1 cellular context compared by ENCODE assay signal in the genomic region with DNA sequence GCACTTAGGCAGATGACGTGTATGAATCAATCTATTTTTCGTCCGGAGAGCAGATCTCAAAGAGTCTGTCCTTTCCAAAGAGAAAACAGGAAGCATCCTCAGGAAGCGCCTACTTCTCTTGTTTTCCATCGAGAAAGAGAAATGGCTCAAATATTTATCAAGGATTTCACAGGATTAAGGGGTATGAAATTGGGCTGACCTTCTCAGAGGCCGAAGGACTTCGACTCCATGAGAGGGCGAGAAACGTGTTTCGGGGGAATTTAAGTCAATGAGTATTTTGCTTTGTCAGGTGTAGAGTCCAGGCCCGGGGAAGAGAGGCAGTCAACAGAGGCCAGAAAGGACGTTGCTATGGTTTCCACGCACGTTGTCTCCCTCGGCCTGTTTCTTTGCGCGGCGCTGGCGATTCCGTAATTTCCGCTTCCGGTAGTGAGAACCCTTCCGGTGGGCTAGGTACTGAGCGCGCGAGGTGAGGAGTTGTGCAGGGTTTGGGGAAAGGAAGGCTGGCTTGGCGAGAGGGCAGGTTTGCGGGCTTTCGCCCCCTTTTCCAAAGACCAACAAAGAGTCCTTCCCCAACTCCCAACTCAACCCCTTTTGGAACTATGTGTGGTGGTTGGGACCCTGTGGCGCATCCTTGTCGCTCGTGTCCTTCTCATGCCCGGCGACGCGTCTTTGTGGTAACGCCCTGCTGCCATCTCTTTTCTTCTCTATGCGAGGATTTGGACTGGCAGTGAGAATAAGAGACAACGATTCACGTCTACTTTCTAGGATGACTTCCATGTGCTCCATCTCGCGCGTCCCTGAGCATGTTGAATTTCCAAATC.
TF ChIP-seq lines count a peak whose summit lies in the region.

A gene (plus strand): TSS at position 429 of the 821 bp plus-strand sequence. CDS start 506 bp downstream, outside the sequence.

TF ChIP-seq in K562, 482 proteins besides CTCF, POLR2A, EP300 and RAD21 (continued from another document and continues in another):
- TF ChIP-seq, protein P1, sequence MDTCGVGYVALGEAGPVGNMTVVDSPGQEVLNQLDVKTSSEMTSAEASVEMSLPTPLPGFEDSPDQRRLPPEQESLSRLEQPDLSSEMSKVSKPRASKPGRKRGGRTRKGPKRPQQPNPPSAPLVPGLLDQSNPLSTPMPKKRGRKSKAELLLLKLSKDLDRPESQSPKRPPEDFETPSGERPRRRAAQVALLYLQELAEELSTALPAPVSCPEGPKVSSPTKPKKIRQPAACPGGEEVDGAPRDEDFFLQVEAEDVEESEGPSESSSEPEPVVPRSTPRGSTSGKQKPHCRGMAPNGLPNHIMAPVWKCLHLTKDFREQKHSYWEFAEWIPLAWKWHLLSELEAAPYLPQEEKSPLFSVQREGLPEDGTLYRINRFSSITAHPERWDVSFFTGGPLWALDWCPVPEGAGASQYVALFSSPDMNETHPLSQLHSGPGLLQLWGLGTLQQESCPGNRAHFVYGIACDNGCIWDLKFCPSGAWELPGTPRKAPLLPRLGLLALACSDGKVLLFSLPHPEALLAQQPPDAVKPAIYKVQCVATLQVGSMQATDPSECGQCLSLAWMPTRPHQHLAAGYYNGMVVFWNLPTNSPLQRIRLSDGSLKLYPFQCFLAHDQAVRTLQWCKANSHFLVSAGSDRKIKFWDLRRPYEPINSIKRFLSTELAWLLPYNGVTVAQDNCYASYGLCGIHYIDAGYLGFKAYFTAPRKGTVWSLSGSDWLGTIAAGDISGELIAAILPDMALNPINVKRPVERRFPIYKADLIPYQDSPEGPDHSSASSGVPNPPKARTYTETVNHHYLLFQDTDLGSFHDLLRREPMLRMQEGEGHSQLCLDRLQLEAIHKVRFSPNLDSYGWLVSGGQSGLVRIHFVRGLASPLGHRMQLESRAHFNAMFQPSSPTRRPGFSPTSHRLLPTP (IDR thresholded peaks at IDR 0.05; ENCODE audit: borderline replicate concordance, extremely low read depth, insufficient read length), result no peak
- TF ChIP-seq HNRNPL (IDR thresholded peaks at IDR 0.05; ENCODE audit: low read depth, low read length), result no peak
- no peak for TF ChIP-seq RUNX1 (IDR thresholded peaks at IDR 0.05; ENCODE audit: low read depth)
- TF ChIP-seq ZFP30 (CRISPR knock-in tag; IDR thresholded peaks at IDR 0.05; ENCODE audit: borderline replicate concordance), result no peak
- peak; percentile 87 for TF ChIP-seq ZFX (CRISPR knock-in tag; IDR thresholded peaks at IDR 0.05)
- TF ChIP-seq, protein P2, sequence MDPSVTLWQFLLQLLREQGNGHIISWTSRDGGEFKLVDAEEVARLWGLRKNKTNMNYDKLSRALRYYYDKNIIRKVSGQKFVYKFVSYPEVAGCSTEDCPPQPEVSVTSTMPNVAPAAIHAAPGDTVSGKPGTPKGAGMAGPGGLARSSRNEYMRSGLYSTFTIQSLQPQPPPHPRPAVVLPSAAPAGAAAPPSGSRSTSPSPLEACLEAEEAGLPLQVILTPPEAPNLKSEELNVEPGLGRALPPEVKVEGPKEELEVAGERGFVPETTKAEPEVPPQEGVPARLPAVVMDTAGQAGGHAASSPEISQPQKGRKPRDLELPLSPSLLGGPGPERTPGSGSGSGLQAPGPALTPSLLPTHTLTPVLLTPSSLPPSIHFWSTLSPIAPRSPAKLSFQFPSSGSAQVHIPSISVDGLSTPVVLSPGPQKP (CRISPR knock-in tag; IDR thresholded peaks at IDR 0.05), result no peak
- 0 out of 4 replicates have a peak, but pooled peaks of 1 of the 2 experiments have one; percentile 13 for TF ChIP-seq RCOR1 (IDR thresholded peaks at IDR 0.05; ENCODE audit: borderline replicate concordance in 1 of 2, low read depth in 2 of 2, low read length in 2 of 2)
- TF ChIP-seq SAFB2 (IDR thresholded peaks at IDR 0.05; ENCODE audit: borderline replicate concordance, low read depth, low read length, severe bottlenecking), result no peak
- no peak for TF ChIP-seq ZNF23 (CRISPR knock-in tag; IDR thresholded peaks at IDR 0.05)
- TF ChIP-seq BRF1 (IDR thresholded peaks at IDR 0.05; ENCODE audit: borderline replicate concordance, extremely low read depth, insufficient read length), result no peak
- TF ChIP-seq ZNF253 (CRISPR knock-in tag; conservative IDR thresholded peaks at IDR 0.05), result no peak
- TF ChIP-seq ZNF76 (CRISPR knock-in tag; IDR thresholded peaks at IDR 0.05; ENCODE audit: borderline replicate concordance), result no peak
- TF ChIP-seq MYBL2 (IDR thresholded peaks at IDR 0.05; ENCODE audit: low read depth), result peak; percentile 43; the same call in 1 of the 2 replicates
- no peak for TF ChIP-seq MYBL2 (CRISPR knock-in tag; IDR thresholded peaks at IDR 0.05; ENCODE audit: borderline replicate concordance)
- no peak for TF ChIP-seq MCM2 (IDR thresholded peaks at IDR 0.05; ENCODE audit: low read depth)
- TF ChIP-seq, protein P3, sequence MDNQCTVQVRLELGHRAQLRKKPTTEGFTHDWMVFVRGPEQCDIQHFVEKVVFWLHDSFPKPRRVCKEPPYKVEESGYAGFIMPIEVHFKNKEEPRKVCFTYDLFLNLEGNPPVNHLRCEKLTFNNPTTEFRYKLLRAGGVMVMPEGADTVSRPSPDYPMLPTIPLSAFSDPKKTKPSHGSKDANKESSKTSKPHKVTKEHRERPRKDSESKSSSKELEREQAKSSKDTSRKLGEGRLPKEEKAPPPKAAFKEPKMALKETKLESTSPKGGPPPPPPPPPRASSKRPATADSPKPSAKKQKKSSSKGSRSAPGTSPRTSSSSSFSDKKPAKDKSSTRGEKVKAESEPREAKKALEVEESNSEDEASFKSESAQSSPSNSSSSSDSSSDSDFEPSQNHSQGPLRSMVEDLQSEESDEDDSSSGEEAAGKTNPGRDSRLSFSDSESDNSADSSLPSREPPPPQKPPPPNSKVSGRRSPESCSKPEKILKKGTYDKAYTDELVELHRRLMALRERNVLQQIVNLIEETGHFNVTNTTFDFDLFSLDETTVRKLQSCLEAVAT (IDR thresholded peaks at IDR 0.05), result no peak
- no peak for TF ChIP-seq ZNF217 (CRISPR knock-in tag; IDR thresholded peaks at IDR 0.05)
- peak; percentile 66; the same call in 1 of the 2 replicates for TF ChIP-seq NR2C2 (CRISPR knock-in tag; IDR thresholded peaks at IDR 0.05)
- peak; percentile 88 for TF ChIP-seq NR2C2 (tag; IDR thresholded peaks at IDR 0.05)
- TF ChIP-seq, protein P4, sequence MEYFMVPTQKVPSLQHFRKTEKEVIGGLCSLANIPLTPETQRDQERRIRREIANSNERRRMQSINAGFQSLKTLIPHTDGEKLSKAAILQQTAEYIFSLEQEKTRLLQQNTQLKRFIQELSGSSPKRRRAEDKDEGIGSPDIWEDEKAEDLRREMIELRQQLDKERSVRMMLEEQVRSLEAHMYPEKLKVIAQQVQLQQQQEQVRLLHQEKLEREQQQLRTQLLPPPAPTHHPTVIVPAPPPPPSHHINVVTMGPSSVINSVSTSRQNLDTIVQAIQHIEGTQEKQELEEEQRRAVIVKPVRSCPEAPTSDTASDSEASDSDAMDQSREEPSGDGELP (CRISPR knock-in tag; IDR thresholded peaks at IDR 0.05; ENCODE audit: borderline replicate concordance), result peak; percentile 74; the same call in 1 of the 2 replicates
- no peak for TF ChIP-seq ZNF644 (tag; IDR thresholded peaks at IDR 0.05; ENCODE audit: low read depth)
- TF ChIP-seq YY1 (IDR thresholded peaks at IDR 0.05; ENCODE audit: borderline replicate concordance in 1 of 3, control insufficient read depth in 1 of 3, extremely low read depth in 1 of 3, insufficient read depth in 3 of 3, insufficient read length in 1 of 3, insufficient replicate concordance in 2 of 3, low read depth in 1 of 3, low read length in 2 of 3), result peak in 2 of 3 experiments; percentile 13 to 67
- no peak; the same call in 1 of the 2 replicates for TF ChIP-seq TRIM28 (IDR thresholded peaks at IDR 0.05)
- TF ChIP-seq SMARCA4 (IDR thresholded peaks at IDR 0.05), result no peak
- TF ChIP-seq ZNF764 (CRISPR knock-in tag; IDR thresholded peaks at IDR 0.05; ENCODE audit: low read depth), result no peak
- TF ChIP-seq EWSR1 (IDR thresholded peaks at IDR 0.05; ENCODE audit: borderline replicate concordance, low read depth, partially characterized antibody), result no peak
- TF ChIP-seq, protein P5, sequence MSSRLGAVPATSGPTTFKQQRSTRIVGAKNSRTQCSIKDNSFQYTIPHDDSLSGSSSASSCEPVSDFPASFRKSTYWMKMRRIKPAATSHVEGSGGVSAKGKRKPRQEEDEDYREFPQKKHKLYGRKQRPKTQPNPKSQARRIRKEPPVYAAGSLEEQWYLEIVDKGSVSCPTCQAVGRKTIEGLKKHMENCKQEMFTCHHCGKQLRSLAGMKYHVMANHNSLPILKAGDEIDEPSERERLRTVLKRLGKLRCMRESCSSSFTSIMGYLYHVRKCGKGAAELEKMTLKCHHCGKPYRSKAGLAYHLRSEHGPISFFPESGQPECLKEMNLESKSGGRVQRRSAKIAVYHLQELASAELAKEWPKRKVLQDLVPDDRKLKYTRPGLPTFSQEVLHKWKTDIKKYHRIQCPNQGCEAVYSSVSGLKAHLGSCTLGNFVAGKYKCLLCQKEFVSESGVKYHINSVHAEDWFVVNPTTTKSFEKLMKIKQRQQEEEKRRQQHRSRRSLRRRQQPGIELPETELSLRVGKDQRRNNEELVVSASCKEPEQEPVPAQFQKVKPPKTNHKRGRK (tag; IDR thresholded peaks at IDR 0.05), result no peak
- no peak for TF ChIP-seq BCL6 (CRISPR knock-in tag; IDR thresholded peaks at IDR 0.05)
- TF ChIP-seq, protein P6, sequence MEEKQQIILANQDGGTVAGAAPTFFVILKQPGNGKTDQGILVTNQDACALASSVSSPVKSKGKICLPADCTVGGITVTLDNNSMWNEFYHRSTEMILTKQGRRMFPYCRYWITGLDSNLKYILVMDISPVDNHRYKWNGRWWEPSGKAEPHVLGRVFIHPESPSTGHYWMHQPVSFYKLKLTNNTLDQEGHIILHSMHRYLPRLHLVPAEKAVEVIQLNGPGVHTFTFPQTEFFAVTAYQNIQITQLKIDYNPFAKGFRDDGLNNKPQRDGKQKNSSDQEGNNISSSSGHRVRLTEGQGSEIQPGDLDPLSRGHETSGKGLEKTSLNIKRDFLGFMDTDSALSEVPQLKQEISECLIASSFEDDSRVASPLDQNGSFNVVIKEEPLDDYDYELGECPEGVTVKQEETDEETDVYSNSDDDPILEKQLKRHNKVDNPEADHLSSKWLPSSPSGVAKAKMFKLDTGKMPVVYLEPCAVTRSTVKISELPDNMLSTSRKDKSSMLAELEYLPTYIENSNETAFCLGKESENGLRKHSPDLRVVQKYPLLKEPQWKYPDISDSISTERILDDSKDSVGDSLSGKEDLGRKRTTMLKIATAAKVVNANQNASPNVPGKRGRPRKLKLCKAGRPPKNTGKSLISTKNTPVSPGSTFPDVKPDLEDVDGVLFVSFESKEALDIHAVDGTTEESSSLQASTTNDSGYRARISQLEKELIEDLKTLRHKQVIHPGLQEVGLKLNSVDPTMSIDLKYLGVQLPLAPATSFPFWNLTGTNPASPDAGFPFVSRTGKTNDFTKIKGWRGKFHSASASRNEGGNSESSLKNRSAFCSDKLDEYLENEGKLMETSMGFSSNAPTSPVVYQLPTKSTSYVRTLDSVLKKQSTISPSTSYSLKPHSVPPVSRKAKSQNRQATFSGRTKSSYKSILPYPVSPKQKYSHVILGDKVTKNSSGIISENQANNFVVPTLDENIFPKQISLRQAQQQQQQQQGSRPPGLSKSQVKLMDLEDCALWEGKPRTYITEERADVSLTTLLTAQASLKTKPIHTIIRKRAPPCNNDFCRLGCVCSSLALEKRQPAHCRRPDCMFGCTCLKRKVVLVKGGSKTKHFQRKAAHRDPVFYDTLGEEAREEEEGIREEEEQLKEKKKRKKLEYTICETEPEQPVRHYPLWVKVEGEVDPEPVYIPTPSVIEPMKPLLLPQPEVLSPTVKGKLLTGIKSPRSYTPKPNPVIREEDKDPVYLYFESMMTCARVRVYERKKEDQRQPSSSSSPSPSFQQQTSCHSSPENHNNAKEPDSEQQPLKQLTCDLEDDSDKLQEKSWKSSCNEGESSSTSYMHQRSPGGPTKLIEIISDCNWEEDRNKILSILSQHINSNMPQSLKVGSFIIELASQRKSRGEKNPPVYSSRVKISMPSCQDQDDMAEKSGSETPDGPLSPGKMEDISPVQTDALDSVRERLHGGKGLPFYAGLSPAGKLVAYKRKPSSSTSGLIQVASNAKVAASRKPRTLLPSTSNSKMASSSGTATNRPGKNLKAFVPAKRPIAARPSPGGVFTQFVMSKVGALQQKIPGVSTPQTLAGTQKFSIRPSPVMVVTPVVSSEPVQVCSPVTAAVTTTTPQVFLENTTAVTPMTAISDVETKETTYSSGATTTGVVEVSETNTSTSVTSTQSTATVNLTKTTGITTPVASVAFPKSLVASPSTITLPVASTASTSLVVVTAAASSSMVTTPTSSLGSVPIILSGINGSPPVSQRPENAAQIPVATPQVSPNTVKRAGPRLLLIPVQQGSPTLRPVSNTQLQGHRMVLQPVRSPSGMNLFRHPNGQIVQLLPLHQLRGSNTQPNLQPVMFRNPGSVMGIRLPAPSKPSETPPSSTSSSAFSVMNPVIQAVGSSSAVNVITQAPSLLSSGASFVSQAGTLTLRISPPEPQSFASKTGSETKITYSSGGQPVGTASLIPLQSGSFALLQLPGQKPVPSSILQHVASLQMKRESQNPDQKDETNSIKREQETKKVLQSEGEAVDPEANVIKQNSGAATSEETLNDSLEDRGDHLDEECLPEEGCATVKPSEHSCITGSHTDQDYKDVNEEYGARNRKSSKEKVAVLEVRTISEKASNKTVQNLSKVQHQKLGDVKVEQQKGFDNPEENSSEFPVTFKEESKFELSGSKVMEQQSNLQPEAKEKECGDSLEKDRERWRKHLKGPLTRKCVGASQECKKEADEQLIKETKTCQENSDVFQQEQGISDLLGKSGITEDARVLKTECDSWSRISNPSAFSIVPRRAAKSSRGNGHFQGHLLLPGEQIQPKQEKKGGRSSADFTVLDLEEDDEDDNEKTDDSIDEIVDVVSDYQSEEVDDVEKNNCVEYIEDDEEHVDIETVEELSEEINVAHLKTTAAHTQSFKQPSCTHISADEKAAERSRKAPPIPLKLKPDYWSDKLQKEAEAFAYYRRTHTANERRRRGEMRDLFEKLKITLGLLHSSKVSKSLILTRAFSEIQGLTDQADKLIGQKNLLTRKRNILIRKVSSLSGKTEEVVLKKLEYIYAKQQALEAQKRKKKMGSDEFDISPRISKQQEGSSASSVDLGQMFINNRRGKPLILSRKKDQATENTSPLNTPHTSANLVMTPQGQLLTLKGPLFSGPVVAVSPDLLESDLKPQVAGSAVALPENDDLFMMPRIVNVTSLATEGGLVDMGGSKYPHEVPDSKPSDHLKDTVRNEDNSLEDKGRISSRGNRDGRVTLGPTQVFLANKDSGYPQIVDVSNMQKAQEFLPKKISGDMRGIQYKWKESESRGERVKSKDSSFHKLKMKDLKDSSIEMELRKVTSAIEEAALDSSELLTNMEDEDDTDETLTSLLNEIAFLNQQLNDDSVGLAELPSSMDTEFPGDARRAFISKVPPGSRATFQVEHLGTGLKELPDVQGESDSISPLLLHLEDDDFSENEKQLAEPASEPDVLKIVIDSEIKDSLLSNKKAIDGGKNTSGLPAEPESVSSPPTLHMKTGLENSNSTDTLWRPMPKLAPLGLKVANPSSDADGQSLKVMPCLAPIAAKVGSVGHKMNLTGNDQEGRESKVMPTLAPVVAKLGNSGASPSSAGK (IDR thresholded peaks at IDR 0.05), result peak; percentile 88
- no peak for TF ChIP-seq KDM1A (IDR thresholded peaks at IDR 0.05)
- TF ChIP-seq, protein P7, sequence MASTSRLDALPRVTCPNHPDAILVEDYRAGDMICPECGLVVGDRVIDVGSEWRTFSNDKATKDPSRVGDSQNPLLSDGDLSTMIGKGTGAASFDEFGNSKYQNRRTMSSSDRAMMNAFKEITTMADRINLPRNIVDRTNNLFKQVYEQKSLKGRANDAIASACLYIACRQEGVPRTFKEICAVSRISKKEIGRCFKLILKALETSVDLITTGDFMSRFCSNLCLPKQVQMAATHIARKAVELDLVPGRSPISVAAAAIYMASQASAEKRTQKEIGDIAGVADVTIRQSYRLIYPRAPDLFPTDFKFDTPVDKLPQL (IDR thresholded peaks at IDR 0.05; ENCODE audit: extremely low read depth, insufficient read length), result no peak
- no peak for TF ChIP-seq ZNF140 (CRISPR knock-in tag; IDR thresholded peaks at IDR 0.05)
